In genomic region chr18:26476697-26477096, GRCh38 we compare ENCODE assay signal across 25 cellular contexts.
"Had no signal": no experiment of that assay in that cellular context is flagged by ENCODE, and none has a peak within 500 bp of the region (broad histone marks: within the 10 kb centered on the region; RNA-seq: fewer than 3 reads in every experiment).

No MANE protein-coding gene starts in this region.

- H3K4me1 ChIP-seq: Peyer's patch had no signal

- H3K27me3 ChIP-seq: MG63, Peyer's patch, SJSA1 had no signal

- ATAC-seq: HepG2, Right ventricle myocardium inferior had no signal

- H3K4me3 ChIP-seq: MG63, Peyer's patch, SJSA1, SK-N-MC had no signal

- DNase-seq: IMR-90, Karpas-422, KG1, MG63, NCI-H1092, NCI-H1105 treated with DMSO at 0.1 percent for 48 hours, NCI-H1417 treated with DMSO at 0.1 percent for 48 hours, NCI-H146, NCI-H1694 treated with DMSO at 0.1 percent for 48 hours, NCI-H1930, NCI-H2081, NCI-H2107, NCI-H2171 treated with DMSO at 0.1 percent for 48 hours, NCI-H226, NCI-H446, NCI-H510A, NCI-H524 treated with DMSO at 0.1 percent for 48 hours, NCI-H69, NCI-H774, Peyer's patch, SHP77 treated with DMSO at 0.1 percent for 48 hours had no signal

- H3K9me3 ChIP-seq: MG63, Peyer's patch, SJSA1 had no signal

- H3K27ac ChIP-seq: Peyer's patch, SJSA1, SK-N-MC had no signal
